In genomic region chr4:70698435-70698834, GRCh38 we compare ENCODE assay signal across 5 cellular contexts. TPM values are rescaled to one million over a fixed set of nuclear protein-coding genes. Genes with fewer than 3 reads are reported as not detected.
"Had no signal": no experiment of that assay in that cellular context is flagged by ENCODE, and none has a peak within 500 bp of the region (broad histone marks: within the 10 kb centered on the region; RNA-seq: fewer than 3 reads in every experiment).

No MANE protein-coding gene starts in this region.

RNA-seq across cellular contexts. Expression of gene JCHAIN, which starts 32.1 kb away (rescaled TPM):
- total RNA-seq: dermis blood vessel endothelial cell, endothelial cell of umbilical vein, epithelial cell of proximal tubule, glomerular endothelial cell had no signal
- polyA plus RNA-seq: endothelial cell of umbilical vein, mammary epithelial cell had no signal
